Comparison of ENCODE assay signal across 19 cellular contexts in the genomic region with DNA sequence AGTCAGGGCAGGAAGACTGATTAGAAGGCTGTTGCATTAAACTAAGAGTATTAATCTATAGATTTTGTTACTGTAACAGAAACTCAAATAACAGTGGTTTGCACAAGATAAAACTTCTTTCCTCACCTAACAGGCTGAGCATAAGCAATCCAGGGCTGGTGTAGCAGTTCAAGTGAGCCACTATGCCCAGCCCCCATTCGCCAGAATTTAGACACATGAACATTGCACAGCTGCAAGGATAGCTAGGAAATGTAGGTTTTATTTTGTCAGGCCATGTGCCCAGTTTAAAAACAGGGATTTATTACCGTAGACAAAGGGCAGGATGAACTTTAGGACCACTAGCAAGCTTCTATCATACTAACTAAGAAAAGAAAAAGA.
"Had no signal": no experiment of that assay in that cellular context is flagged by ENCODE, and none has a peak within 500 bp of the region (broad histone marks: within the 10 kb centered on the region; RNA-seq: fewer than 3 reads in every experiment).

No MANE protein-coding gene starts in this region.

- H3K27ac Mint-ChIP-seq: naive thymus-derived CD4-positive, alpha-beta T cell had no signal

- H3K4me1 Mint-ChIP-seq: naive thymus-derived CD4-positive, alpha-beta T cell had no signal

- H3K36me3 Mint-ChIP-seq: naive thymus-derived CD4-positive, alpha-beta T cell had no signal

- H3K9me3 ChIP-seq: neutrophil, right atrium auricular region, suprapubic skin had no signal

- H3K4me2 ChIP-seq: smooth muscle cell had no signal

- H3K4me3 ChIP-seq: esophagus squamous epithelium, gastroesophageal sphincter, lung, right atrium auricular region, smooth muscle cell, suprapubic skin, tibial artery had no signal

- H3K4me3 Mint-ChIP-seq: naive thymus-derived CD4-positive, alpha-beta T cell had no signal

- DNase-seq: cerebellar nuclear complex; dermis blood vessel endothelial cell; esophagus squamous epithelium; foreskin fibroblast; glutamatergic neuron; kidney; mesenchymal stem cell; midbrain; naive thymus-derived CD4-positive, alpha-beta T cell; stimulated activated CD4-positive, alpha-beta T cell treated with anti-CD3 and anti-CD28 coated beads, Interleukin-2, amount 100 ng/mL, for 48 hours; stimulated activated naive CD4-positive, alpha-beta T cell treated with Interleukin-2 at 50 U/mL for 16 hours; tibial artery had no signal

- FAIRE-seq: colon, kidney had no signal

- H3K36me3 ChIP-seq: esophagus squamous epithelium, gastroesophageal sphincter, neutrophil, right atrium auricular region, suprapubic skin, tibial artery had no signal

- H3K4me1 ChIP-seq: esophagus squamous epithelium, gastroesophageal sphincter, right atrium auricular region, suprapubic skin, tibial artery had no signal

- H3K27ac ChIP-seq: esophagus squamous epithelium, gastroesophageal sphincter, neutrophil, right atrium auricular region, suprapubic skin, tibial artery had no signal

- H3K27me3 ChIP-seq: esophagus squamous epithelium, gastroesophageal sphincter, neutrophil, right atrium auricular region, suprapubic skin, tibial artery had no signal
